In the genomic region with DNA sequence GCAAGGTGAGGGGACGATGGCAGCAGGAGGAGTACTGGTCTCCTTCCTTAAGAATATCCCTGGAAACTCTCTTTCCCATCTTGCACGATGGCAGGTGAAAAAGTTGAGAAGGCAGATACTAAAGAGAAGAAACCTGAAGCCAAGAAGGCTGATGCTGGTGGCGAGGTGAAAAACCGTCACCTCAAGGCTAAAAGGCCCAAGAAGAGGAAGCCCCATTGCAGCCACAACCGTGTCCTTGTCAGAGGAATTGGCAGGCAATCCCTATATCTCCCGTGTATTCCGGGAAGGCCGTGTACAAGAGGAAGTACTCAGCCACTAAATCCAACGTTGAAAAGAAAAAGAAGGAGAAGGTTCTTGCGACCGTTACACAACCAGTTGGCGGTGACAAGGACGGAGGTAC, we compare ENCODE assay signal across 18 cellular contexts. TPM values are rescaled to one million over a fixed set of nuclear protein-coding genes. Genes with fewer than 3 reads are reported as not detected.
DNase-seq lines count a peak whose midpoint lies in the region; ATAC-seq and TF ChIP-seq lines count a peak whose summit lies in the region.
"Had no signal": no experiment of that assay in that cellular context is flagged by ENCODE, and none has a peak within 500 bp of the region (broad histone marks: within the 10 kb centered on the region; RNA-seq: fewer than 3 reads in every experiment).

No MANE protein-coding gene starts in this region.

- 34 to 35% methylated on average over 13 of the region's 13 CpGs for WGBS in upper lobe of left lung, 2 donors

- peaks cover under 1% of the 10 kb centered on the region for H3K4me1 Mint-ChIP-seq in activated CD8-positive, alpha-beta memory T cell treated with anti-CD3 and anti-CD28 coated beads, Interleukin-2, amount 10 ng/mL, durations not matched to agents 7 days and 5 days
- no peaks in the 10 kb centered on the region for H3K4me1 Mint-ChIP-seq in T-helper 17 cell

- H3K27me3 ChIP-seq in iPS-20b (ENCODE audit: insufficient read depth, low read length) (no peaks in the 10 kb centered on the region; the same call in none of the 2 replicates), upper lobe of left lung (no peaks in the 10 kb centered on the region)
- H3K27me3 ChIP-seq: BE2C had no signal

- peaks cover 14% of the 10 kb centered on the region; the same call in 1 of the 2 replicates for H3K4me1 ChIP-seq in iPS-20b (ENCODE audit: insufficient read depth, low read length)
- no peaks in the 10 kb centered on the region for H3K4me1 ChIP-seq in upper lobe of left lung
- H3K4me1 ChIP-seq: BE2C, Caco-2 had no signal

- no peaks in the 10 kb centered on the region for H3K36me3 Mint-ChIP-seq in activated CD8-positive, alpha-beta memory T cell treated with anti-CD3 and anti-CD28 coated beads, Interleukin-2, amount 10 ng/mL, durations not matched to agents 7 days and 5 days
- no peaks in the 10 kb centered on the region for H3K36me3 Mint-ChIP-seq in T-helper 17 cell (ENCODE audit: low read depth)

- no peak overlapping the region for H3K27ac Mint-ChIP-seq in activated CD8-positive, alpha-beta memory T cell treated with anti-CD3 and anti-CD28 coated beads, Interleukin-2, amount 10 ng/mL, durations not matched to agents 7 days and 5 days
- H3K27ac Mint-ChIP-seq in T-helper 17 cell = peak overlapping the region; percentile 49
- H3K27ac Mint-ChIP-seq: CD4-positive, alpha-beta T cell had no signal

- ATAC-seq in activated CD8-positive, alpha-beta memory T cell treated with anti-CD3 and anti-CD28 coated beads, Interleukin-2, amount 10 ng/mL, durations not matched to agents 7 days and 5 days = no peak
- no peak for ATAC-seq in T-helper 17 cell
- ATAC-seq in upper lobe of left lung (ENCODE audit: low FRiP score in 2 of 2) = no peak
- ATAC-seq: Panc1 had no signal

- H3K9me3 ChIP-seq in T-helper 17 cell (ENCODE audit: control insufficient read depth, low read length, poor library complexity, severe bottlenecking) = no peaks in the 10 kb centered on the region
- H3K9me3 ChIP-seq in iPS-20b (ENCODE audit: insufficient read depth, low read depth, low read length) = no peaks in the 10 kb centered on the region; the same call in none of the 2 replicates
- H3K9me3 ChIP-seq in upper lobe of left lung = no peaks in the 10 kb centered on the region
- H3K9me3 ChIP-seq: BE2C, Caco-2 had no signal

- DNase-seq in activated CD8-positive, alpha-beta memory T cell treated with anti-CD3 and anti-CD28 coated beads, Interleukin-2, amount 10 ng/mL, durations not matched to agents 7 days and 5 days = peak; percentile 18
- no peak for DNase-seq in activated CD8-positive, alpha-beta memory T cell treated with anti-CD3 and anti-CD28 coated beads, Interleukin-2, amount 50 U/mL, for 4 hours
- DNase-seq in T-helper 17 cell (no peak), NCI-H1436 (lab: John Stamatoyannopoulos, UW) (no peak), upper lobe of left lung (no peak), anterior cingulate cortex (lab: John Stamatoyannopoulos, UW) (no peak), C1 segment of cervical spinal cord (lab: John Stamatoyannopoulos, UW) (no peak)
- DNase-seq: BE2C; Caco-2; CD4-positive, alpha-beta T cell; KG1; NCI-H1417; NCI-H187 treated with DMSO at 0.1 percent for 48 hours; NCI-H226; NCI-H524 had no signal

- CTCF ChIA-PET in activated CD8-positive, alpha-beta memory T cell treated with anti-CD3 and anti-CD28 coated beads, Interleukin-2, amount 10 ng/mL, durations not matched to agents 7 days and 5 days (lab: Charles Lee) = no interaction called here

- H3K9me3 Mint-ChIP-seq in activated CD8-positive, alpha-beta memory T cell treated with anti-CD3 and anti-CD28 coated beads, Interleukin-2, amount 10 ng/mL, durations not matched to agents 7 days and 5 days (ENCODE audit: low read depth) = no peaks in the 10 kb centered on the region
- H3K9me3 Mint-ChIP-seq: CD4-positive, alpha-beta T cell had no signal

- no peak overlapping the region for H3K4me3 Mint-ChIP-seq in activated CD8-positive, alpha-beta memory T cell treated with anti-CD3 and anti-CD28 coated beads, Interleukin-2, amount 10 ng/mL, durations not matched to agents 7 days and 5 days
- no peak overlapping the region for H3K4me3 Mint-ChIP-seq in T-helper 17 cell
- H3K4me3 Mint-ChIP-seq: CD4-positive, alpha-beta T cell had no signal

- no peak for TF ChIP-seq EP300 in upper lobe of left lung (IDR thresholded peaks at IDR 0.05)

- TF ChIP-seq CTCF in upper lobe of left lung (IDR thresholded peaks at IDR 0.05) = no peak

- H3K27me3 Mint-ChIP-seq in activated CD8-positive, alpha-beta memory T cell treated with anti-CD3 and anti-CD28 coated beads, Interleukin-2, amount 10 ng/mL, durations not matched to agents 7 days and 5 days = no peaks in the 10 kb centered on the region
- H3K27me3 Mint-ChIP-seq in T-helper 17 cell = peaks cover 12% of the 10 kb centered on the region

- peak overlapping the region; percentile 24; the same call in 1 of the 2 replicates for H3K4me3 ChIP-seq in iPS-20b (ENCODE audit: low read length)
- H3K4me3 ChIP-seq in upper lobe of left lung = no peak overlapping the region

- TF ChIP-seq POLR2A in upper lobe of left lung (IDR thresholded peaks at IDR 0.05) = no peak

- H3K27ac ChIP-seq in iPS-20b (ENCODE audit: low read length) (no peak overlapping the region), upper lobe of left lung (no peak overlapping the region)

- no peak overlapping the region for H3K9ac ChIP-seq in iPS-20b (ENCODE audit: low read depth, low read length)

- no peaks in the 10 kb centered on the region for H3K36me3 ChIP-seq in iPS-20b (ENCODE audit: insufficient read depth, low read depth, low read length)
- H3K36me3 ChIP-seq in upper lobe of left lung = no peaks in the 10 kb centered on the region
- H3K36me3 ChIP-seq: BE2C had no signal

RNA-seq across cellular contexts. Expression of gene CRLF2, which starts 40.0 kb away (rescaled TPM):
- total RNA-seq in activated CD8-positive, alpha-beta memory T cell treated with anti-CD3 and anti-CD28 coated beads, Interleukin-2, amount 10 ng/mL, durations not matched to agents 7 days and 5 days = 1 to 10 TPM in 1 of 2 experiments, under 1 TPM in 1; 0.96 to 1.3 TPM
- total RNA-seq in T-helper 17 cell (under 1 TPM; 0.26 to 0.40 TPM), upper lobe of left lung (1 to 10 TPM in 2 of 6 donors, under 1 TPM in 2, not detected in 2; 0.44 to 1.6 (median 0.76) TPM)
- total RNA-seq: Caco-2, H4 had no signal
